ENCODE assay signal across 19 cellular contexts in genomic region chr2:109458512-109458911, GRCh38.
DNase-seq lines count a peak whose midpoint lies in the region; ATAC-seq and TF ChIP-seq lines count a peak whose summit lies in the region.
"Had no signal": no experiment of that assay in that cellular context is flagged by ENCODE, and none has a peak within 500 bp of the region (broad histone marks: within the 10 kb centered on the region; RNA-seq: fewer than 3 reads in every experiment).

No MANE protein-coding gene starts in this region.

- no peaks in the 10 kb centered on the region for H3K4me1 ChIP-seq in RWPE2 (ENCODE audit: insufficient read depth, poor library complexity, severe bottlenecking)
- peaks cover 0 to 71% (median 39%) of the 10 kb centered on the region in 4 donors for H3K4me1 ChIP-seq in tibial artery
- H3K4me1 ChIP-seq: Caco-2 had no signal

- intact Hi-C loops in posterior vena cava (cut with DNase I) (no loop called here), tibial artery (cut with DNase I; ENCODE audit: low total_unique reads) (no loop called here)
- intact Hi-C loops in activated CD4-positive, alpha-beta T cell treated with anti-CD3 and anti-CD28 coated beads, Interleukin-2, amount 10 ng/mL, durations not matched to agents 24 days and 14 days (cut with micrococcal nuclease), result no loop called here

- H3K4me3 Mint-ChIP-seq in chondrocyte (ENCODE audit: unreplicated experiment), result peak overlapping the region; percentile 20
- H3K4me3 Mint-ChIP-seq in activated CD4-positive, alpha-beta T cell treated with anti-CD3 and anti-CD28 coated beads, Interleukin-2, amount 10 ng/mL, durations not matched to agents 24 days and 14 days, result no peak overlapping the region
- H3K4me3 Mint-ChIP-seq: CD4-positive, alpha-beta memory T cell had no signal

- H3K36me3 ChIP-seq in RWPE2 (ENCODE audit: low read depth), result no peaks in the 10 kb centered on the region
- H3K36me3 ChIP-seq in tibial artery, result no peaks in the 10 kb centered on the region

- peaks cover 68% of the 10 kb centered on the region for H3K4me1 Mint-ChIP-seq in chondrocyte (ENCODE audit: low read depth)
- peaks cover 8% of the 10 kb centered on the region for H3K4me1 Mint-ChIP-seq in activated CD4-positive, alpha-beta T cell treated with anti-CD3 and anti-CD28 coated beads, Interleukin-2, amount 10 ng/mL, durations not matched to agents 24 days and 14 days

- H3K27me3 Mint-ChIP-seq in chondrocyte (ENCODE audit: low read depth), result no peaks in the 10 kb centered on the region
- H3K27me3 Mint-ChIP-seq in activated CD4-positive, alpha-beta T cell treated with anti-CD3 and anti-CD28 coated beads, Interleukin-2, amount 10 ng/mL, durations not matched to agents 24 days and 14 days, result peaks cover 6% of the 10 kb centered on the region

- H3K9me3 ChIP-seq in RWPE2 (ENCODE audit: severe bottlenecking), result no peaks in the 10 kb centered on the region
- H3K9me3 ChIP-seq in tibial artery, result no peaks in the 10 kb centered on the region
- H3K9me3 ChIP-seq: Caco-2 had no signal

- H3K27ac Mint-ChIP-seq in chondrocyte (ENCODE audit: unreplicated experiment), result peak overlapping the region; percentile 96
- no peak overlapping the region for H3K27ac Mint-ChIP-seq in activated CD4-positive, alpha-beta T cell treated with anti-CD3 and anti-CD28 coated beads, Interleukin-2, amount 10 ng/mL, durations not matched to agents 24 days and 14 days
- H3K27ac Mint-ChIP-seq: CD4-positive, alpha-beta memory T cell had no signal

- H3K4me3 ChIP-seq in RWPE2 (ENCODE audit: severe bottlenecking), result no peak overlapping the region
- no peak overlapping the region for H3K4me3 ChIP-seq in tibial artery
- H3K4me3 ChIP-seq: GM12878 had no signal

- no peak for ATAC-seq in RWPE2 (ENCODE audit: low read depth)

- no peak for TF ChIP-seq CTCF in RWPE2 (IDR thresholded peaks at IDR 0.05; ENCODE audit: poor library complexity, severe bottlenecking)
- no peak for TF ChIP-seq CTCF in chondrocyte (IDR thresholded peaks at IDR 0.05)
- no peak for TF ChIP-seq CTCF in tibial artery (IDR thresholded peaks at IDR 0.05)

- peak; percentile 11 for DNase-seq in RWPE2 (ENCODE audit: low spot score)
- no peak for DNase-seq in chondrocyte (ENCODE audit: low spot score)
- DNase-seq in posterior vena cava (ENCODE audit: low spot score), result peak; percentile 5
- peak in 1 of 2 donors; percentile 59 for DNase-seq in tibial artery
- DNase-seq in activated CD4-positive, alpha-beta T cell treated with anti-CD3 and anti-CD28 coated beads, Interleukin-2, amount 10 ng/mL, durations not matched to agents 24 days and 14 days, result no peak
- DNase-seq in SW480 (ENCODE audit: low spot score), result no peak
- no peak for DNase-seq in SIG-M5 treated with dmso at 0.1 percent for 504 hours (lab: John Stamatoyannopoulos, UW; ENCODE audit: unreplicated experiment)
- no peak for DNase-seq in NCI-H345 (lab: John Stamatoyannopoulos, UW)
- DNase-seq: CD4-positive, alpha-beta memory T cell; DND-41; KG1; NCI-H1092 treated with DMSO at 0.1 percent for 48 hours; NCI-H1436 treated with DMSO at 0.1 percent for 48 hours; NCI-H1930; NCI-H510A; NCI-H748 treated with DMSO at 0.1 percent for 48 hours; NK-92 treated with Interleukin-12 subunit alpha and Interleukin-12 subunit beta, amount 100 ng/mL, for 24 hours had no signal

- peaks cover 25% of the 10 kb centered on the region for H3K36me3 Mint-ChIP-seq in chondrocyte (ENCODE audit: low read depth)
- H3K36me3 Mint-ChIP-seq in activated CD4-positive, alpha-beta T cell treated with anti-CD3 and anti-CD28 coated beads, Interleukin-2, amount 10 ng/mL, durations not matched to agents 24 days and 14 days (ENCODE audit: low read depth), result no peaks in the 10 kb centered on the region
- H3K36me3 Mint-ChIP-seq: CD4-positive, alpha-beta memory T cell had no signal

- H3K9me3 Mint-ChIP-seq in chondrocyte (ENCODE audit: low read depth), result peaks cover 4% of the 10 kb centered on the region
- H3K9me3 Mint-ChIP-seq in activated CD4-positive, alpha-beta T cell treated with anti-CD3 and anti-CD28 coated beads, Interleukin-2, amount 10 ng/mL, durations not matched to agents 24 days and 14 days, result no peaks in the 10 kb centered on the region
- H3K9me3 Mint-ChIP-seq: CD4-positive, alpha-beta memory T cell had no signal

- H3K27me3 ChIP-seq in RWPE2 (ENCODE audit: insufficient read depth, poor library complexity, severe bottlenecking) (no peaks in the 10 kb centered on the region), tibial artery (no peaks in the 10 kb centered on the region)

- H3K27ac ChIP-seq in RWPE2 (ENCODE audit: poor library complexity, severe bottlenecking) (no peak overlapping the region), tibial artery (peak overlapping the region; percentile 63 to 74)

Comparison
In these comparisons a context has a peak if more than half of its experiments do, and no peak if none do; other contexts are left out.
1. DNase-seq: peak in RWPE2 (single experiment) and posterior vena cava (single experiment); none in chondrocyte (single experiment), activated CD4-positive, alpha-beta T cell treated with anti-CD3 and anti-CD28 coated beads, Interleukin-2, amount 10 ng/mL, durations not matched to agents 24 days and 14 days (single experiment), SW480 (single experiment), SIG-M5 treated with dmso at 0.1 percent for 504 hours (single experiment) and NCI-H345 (single experiment).